Comparison of ENCODE assay signal across 8 cellular contexts in genomic region chr17:40095944-40096791, GRCh38. TPM values are rescaled to one million over a fixed set of nuclear protein-coding genes. Genes with fewer than 3 reads are reported as not detected.
DNase-seq lines count a peak whose midpoint lies in the region; ATAC-seq and TF ChIP-seq lines count a peak whose summit lies in the region.

No MANE protein-coding gene starts in this region.

- no peak overlapping the region for H3K4me3 ChIP-seq in BE2C (ENCODE audit: low read depth, low read length)

- CTCF ChIA-PET in activated CD8-positive, alpha-beta T cell treated with anti-CD3 and anti-CD28 coated beads for 36 hours (lab: Charles Lee), result interaction anchor here (1.0 to 9.5 kb wide), 4 partner anchors 10 to 21 kb away, joined by 5 to 136 read pairs (median 39); no protein-coding TSS in a partner anchor

- peaks cover 56% of the 10 kb centered on the region for H3K4me1 Mint-ChIP-seq in activated CD8-positive, alpha-beta T cell treated with anti-CD3 and anti-CD28 coated beads for 36 hours (ENCODE audit: low read depth)

- peak; percentile 31 for TF ChIP-seq POLR2A in GM19099 (IDR thresholded peaks at IDR 0.05; ENCODE audit: extremely low read depth, insufficient read length, low read depth)

- H3K36me3 ChIP-seq in BE2C, result peaks cover 46% of the 10 kb centered on the region

- H3K9me3 ChIP-seq in BE2C, result peaks cover 6% of the 10 kb centered on the region; the same call in 1 of the 2 replicates

- no peaks in the 10 kb centered on the region for H3K9me3 Mint-ChIP-seq in activated CD8-positive, alpha-beta T cell treated with anti-CD3 and anti-CD28 coated beads for 36 hours

- peak overlapping the region; percentile 90 for H3K27ac Mint-ChIP-seq in activated CD8-positive, alpha-beta T cell treated with anti-CD3 and anti-CD28 coated beads for 36 hours

- intact Hi-C loops in activated CD8-positive, alpha-beta T cell treated with anti-CD3 and anti-CD28 coated beads for 36 hours (cut with micrococcal nuclease), result loop anchor here (2.0 kb wide), 1 partner anchor 17 kb away; no protein-coding TSS in a partner anchor

- peak overlapping the region; percentile 85 for H3K4me3 Mint-ChIP-seq in activated CD8-positive, alpha-beta T cell treated with anti-CD3 and anti-CD28 coated beads for 36 hours

- TF ChIP-seq CTCF in activated CD8-positive, alpha-beta T cell treated with anti-CD3 and anti-CD28 coated beads for 36 hours (IDR thresholded peaks at IDR 0.05), result no peak
- no peak for TF ChIP-seq CTCF in BE2C (IDR thresholded peaks at IDR 0.05; ENCODE audit: low read depth, low read length)

- peaks cover 47% of the 10 kb centered on the region for H3K36me3 Mint-ChIP-seq in activated CD8-positive, alpha-beta T cell treated with anti-CD3 and anti-CD28 coated beads for 36 hours (ENCODE audit: low read depth)

- DNase-seq in activated CD8-positive, alpha-beta T cell treated with anti-CD3 and anti-CD28 coated beads for 36 hours, result peak; percentile 93
- DNase-seq in foreskin melanocyte, result peak; percentile 91
- peak; percentile 54 to 88 for DNase-seq in stimulated activated CD4-positive, alpha-beta T cell treated with anti-CD3 and anti-CD28 coated beads, Interleukin-4, amount 100 ng/mL, for 4 hours
- no peak for DNase-seq in BE2C
- no peak for DNase-seq in HCEC 1CT
- DNase-seq in SK-N-DZ (ENCODE audit: low spot score), result no peak

- peaks cover 16% of the 10 kb centered on the region for H3K4me1 ChIP-seq in BE2C

- POLR2A ChIA-PET in activated CD8-positive, alpha-beta T cell treated with anti-CD3 and anti-CD28 coated beads for 36 hours (lab: Charles Lee), result interaction anchor here (0.9 to 8.2 kb wide), 6 partner anchors 10 to 44 kb away, joined by 4 to 93 read pairs (median 5); partner anchors contain the start of gene CASC3

- no peaks in the 10 kb centered on the region for H3K27me3 Mint-ChIP-seq in activated CD8-positive, alpha-beta T cell treated with anti-CD3 and anti-CD28 coated beads for 36 hours

- peak; percentile 47 for ATAC-seq in HG03139 (IDR thresholded peaks at IDR 0.05; ENCODE audit: unreplicated experiment)
- ATAC-seq in activated CD8-positive, alpha-beta T cell treated with anti-CD3 and anti-CD28 coated beads for 36 hours, result peak; percentile 78

- H3K27me3 ChIP-seq in BE2C, result no peaks in the 10 kb centered on the region

RNA-seq across cellular contexts. Expression of gene NR1D1, which starts 4.2 kb away (rescaled TPM):
- total RNA-seq in activated CD8-positive, alpha-beta T cell treated with anti-CD3 and anti-CD28 coated beads for 36 hours, result 1 to 10 TPM; 6.0 to 6.5 TPM
- polyA plus RNA-seq in BE2C (2012; ENCODE audit: insufficient read depth, insufficient read length, low read depth), result 24.5 TPM
- polyA plus RNA-seq in SK-N-DZ (2014; cell fraction: cytosol; rRNA removed), result 2.2 and 2.4 TPM in 2 replicates
- polyA plus RNA-seq in SK-N-DZ (2014; cell fraction: nucleus; rRNA removed), result 1.3 and 1.4 TPM in 2 replicates

RNA-seq across cellular contexts. Expression of gene MSL1, which starts 25.6 kb away (rescaled TPM):
- 10 to 100 TPM; 69.0 to 70.1 TPM for total RNA-seq in activated CD8-positive, alpha-beta T cell treated with anti-CD3 and anti-CD28 coated beads for 36 hours
- polyA plus RNA-seq in BE2C (2012; ENCODE audit: insufficient read depth, insufficient read length, low read depth), result 119 TPM
- 56.4 and 63.1 TPM in 2 replicates for polyA plus RNA-seq in SK-N-DZ (2014; cell fraction: cytosol; rRNA removed)
- 122 and 188 TPM in 2 replicates for polyA plus RNA-seq in SK-N-DZ (2014; cell fraction: nucleus; rRNA removed)

RNA-seq across cellular contexts. Expression of gene THRA, which starts 33.4 kb away (rescaled TPM):
- 10 to 100 TPM; 11.1 to 13.8 TPM for total RNA-seq in activated CD8-positive, alpha-beta T cell treated with anti-CD3 and anti-CD28 coated beads for 36 hours
- 233 TPM for polyA plus RNA-seq in BE2C (2012; ENCODE audit: insufficient read depth, insufficient read length, low read depth)
- 20.7 and 29.0 TPM in 2 replicates for polyA plus RNA-seq in SK-N-DZ (2014; cell fraction: cytosol; rRNA removed)
- polyA plus RNA-seq in SK-N-DZ (2014; cell fraction: nucleus; rRNA removed), result 11.1 and 12.1 TPM in 2 replicates

RNA-seq across cellular contexts. Expression of gene MED24, which starts 42.0 kb away (rescaled TPM):
- total RNA-seq in activated CD8-positive, alpha-beta T cell treated with anti-CD3 and anti-CD28 coated beads for 36 hours, result 10 to 100 TPM; 90.2 to 96.4 TPM
- polyA plus RNA-seq in BE2C (2012; ENCODE audit: insufficient read depth, insufficient read length, low read depth), result 173 TPM
- polyA plus RNA-seq in SK-N-DZ (2014; cell fraction: cytosol; rRNA removed), result 71.8 and 93.7 TPM in 2 replicates
- polyA plus RNA-seq in SK-N-DZ (2014; cell fraction: nucleus; rRNA removed), result 133 and 217 TPM in 2 replicates

RNA-seq across cellular contexts. Expression of gene CASC3, which starts 44.2 kb away (rescaled TPM):
- 10 to 100 TPM; 75.1 to 75.6 TPM for total RNA-seq in activated CD8-positive, alpha-beta T cell treated with anti-CD3 and anti-CD28 coated beads for 36 hours
- 128 TPM for polyA plus RNA-seq in BE2C (2012; ENCODE audit: insufficient read depth, insufficient read length, low read depth)
- polyA plus RNA-seq in SK-N-DZ (2014; cell fraction: cytosol; rRNA removed), result 65.4 and 77.8 TPM in 2 replicates
- polyA plus RNA-seq in SK-N-DZ (2014; cell fraction: nucleus; rRNA removed), result 81.3 and 103 TPM in 2 replicates

Comparison
In these comparisons a context has a peak if more than half of its experiments do, and no peak if none do; other contexts are left out.
1. DNase-seq: peak in activated CD8-positive, alpha-beta T cell treated with anti-CD3 and anti-CD28 coated beads for 36 hours (single experiment), foreskin melanocyte (single experiment) and stimulated activated CD4-positive, alpha-beta T cell treated with anti-CD3 and anti-CD28 coated beads, Interleukin-4, amount 100 ng/mL, for 4 hours (2 of 2); none in BE2C (single experiment), HCEC 1CT (single experiment) and SK-N-DZ (single experiment).